8 cellular contexts compared by ENCODE assay signal in the genomic region with DNA sequence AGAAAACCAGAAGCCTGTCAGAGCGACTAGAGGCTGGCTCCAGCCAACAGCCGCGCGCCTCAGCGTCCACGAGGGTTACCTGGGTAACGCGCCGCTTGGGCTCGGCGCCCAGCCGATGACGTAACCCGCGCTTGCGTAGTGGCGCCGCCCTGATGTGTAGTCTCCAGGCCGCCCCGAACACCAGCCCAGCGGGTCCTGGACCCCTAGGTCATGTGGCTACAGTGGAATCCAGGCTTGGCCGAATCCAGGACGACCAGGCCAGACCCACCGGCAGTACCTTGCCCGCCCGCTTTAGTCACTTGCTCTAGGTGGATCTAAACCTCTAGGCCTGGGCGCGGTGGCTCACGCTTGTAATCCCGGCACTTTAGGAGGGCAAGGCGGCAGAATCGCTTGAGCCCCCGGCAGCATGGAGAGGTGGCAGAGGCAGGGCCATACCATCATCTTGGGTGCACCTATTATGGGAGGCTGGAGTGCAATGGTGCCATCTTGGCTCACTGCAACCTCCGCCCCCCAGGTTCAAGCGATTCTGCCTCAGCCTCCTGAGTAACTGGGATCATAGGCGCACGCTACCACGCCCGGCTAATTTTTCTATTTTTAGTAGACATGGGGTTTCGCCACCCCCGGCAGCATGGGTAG. TPM values are rescaled to one million over a fixed set of nuclear protein-coding genes. Genes with fewer than 3 reads are reported as not detected.
A peak's percentile ranks its signal among the peaks of the same experiment; 100 is the strongest.
DNase-seq lines count a peak whose midpoint lies in the region; TF ChIP-seq lines count a peak whose summit lies in the region.

No MANE protein-coding gene starts in this region.

- H3K27me3 ChIP-seq in colonic mucosa = no peaks in the 10 kb centered on the region
- no peaks in the 10 kb centered on the region for H3K27me3 ChIP-seq in kidney epithelial cell (ENCODE audit: control insufficient read depth, insufficient read depth, low read length)

- H3K4me3 ChIP-seq in colonic mucosa = peak overlapping the region; percentile 19
- H3K4me3 ChIP-seq in kidney epithelial cell (ENCODE audit: low read depth, low read length) = peak overlapping the region; percentile 45

- H3K4me3 Mint-ChIP-seq in nephron progenitor cell = no peak overlapping the region

- peaks cover 9% of the 10 kb centered on the region for H3K9me3 ChIP-seq in colonic mucosa

- DNase-seq in GM13977 (ENCODE audit: low spot score) (peak; percentile 72), NCI-H1436 (lab: John Stamatoyannopoulos, UW) (peak; percentile 81), colonic mucosa (peak; percentile 92), kidney epithelial cell (ENCODE audit: low read depth) (peak; percentile 32), OCI-M2 (lab: John Stamatoyannopoulos, UW; ENCODE audit: unreplicated experiment) (no peak), nephron progenitor cell (no peak)
- DNase-seq in activated CD4-positive, CD25-positive, alpha-beta regulatory T cell treated with anti-CD3 and anti-CD28 coated beads, Interleukin-2, amount 50 U/mL, for 72 hours = peak; percentile 51
- DNase-seq in stimulated activated CD4-positive, alpha-beta T cell treated with anti-CD3 and anti-CD28 coated beads, Interleukin-1b, Interleukin-23, amount 100 ng/mL, for 48 hours = peak; percentile 63

- H3K9me3 Mint-ChIP-seq in nephron progenitor cell = peaks cover 95% of the 10 kb centered on the region

- peaks cover under 1% of the 10 kb centered on the region for H3K27me3 Mint-ChIP-seq in nephron progenitor cell (ENCODE audit: low read depth, poor library complexity)

- no peaks in the 10 kb centered on the region for H3K4me1 ChIP-seq in colonic mucosa

- peak overlapping the region in 1 of 2 donors; percentile 38 for H3K9ac ChIP-seq in colonic mucosa (ENCODE audit: low read depth in 2 of 2, low read length in 2 of 2)

- peaks cover under 1% of the 10 kb centered on the region for H3K4me1 Mint-ChIP-seq in nephron progenitor cell

- H3K36me3 ChIP-seq in colonic mucosa = no peaks in the 10 kb centered on the region
- no peaks in the 10 kb centered on the region for H3K36me3 ChIP-seq in kidney epithelial cell (ENCODE audit: control insufficient read depth, insufficient read depth, low read length)

- H3K27ac ChIP-seq in colonic mucosa = no peak overlapping the region

- TF ChIP-seq CTCF in GM13977 (IDR thresholded peaks at IDR 0.05; ENCODE audit: extremely low read depth, insufficient read depth, missing control alignments) (no peak), colonic mucosa (IDR thresholded peaks at IDR 0.05) (no peak), kidney epithelial cell (IDR thresholded peaks at IDR 0.05; ENCODE audit: insufficient read depth, low read length, poor library complexity, severe bottlenecking) (no peak), nephron progenitor cell (IDR thresholded peaks at IDR 0.05) (no peak)

- intact Hi-C loops in colonic mucosa (cut with DNase I) = no loop called here

- in situ Hi-C loops in GM13977 (cut with MboI; ENCODE audit: low pct_unique_long_range_greater_than_20kb, low sequenced_read_pairs, unreplicated experiment) = no loop called here

- H3K27ac Mint-ChIP-seq in nephron progenitor cell = no peak overlapping the region

- peaks cover 86% of the 10 kb centered on the region for H3K36me3 Mint-ChIP-seq in nephron progenitor cell (ENCODE audit: low read depth)

RNA-seq across cellular contexts. Expression of a gene that starts 7.2 kb away (rescaled TPM):
- total RNA-seq in colonic mucosa (10 to 100 TPM in 1 of 2 donors, 1 to 10 TPM in 1; 8.7 to 12.2 TPM), kidney epithelial cell (14.4 and 17.0 TPM in 2 replicates)

RNA-seq across cellular contexts. Expression of a gene that starts 24.0 kb away (rescaled TPM):
- total RNA-seq in colonic mucosa = not detected
- not detected in 2 replicates for total RNA-seq in kidney epithelial cell

RNA-seq across cellular contexts. Expression of a gene that starts 35.5 kb away (rescaled TPM):
- total RNA-seq in colonic mucosa (under 1 TPM; 0.27 to 0.86 TPM), kidney epithelial cell (0.17 TPM in 1 of 2 replicates, not detected in the other)

RNA-seq across cellular contexts. Expression of a gene that starts 49.3 kb away (rescaled TPM):
- total RNA-seq in colonic mucosa (1 to 10 TPM; 1.1 to 1.4 TPM), kidney epithelial cell (4.6 and 5.1 TPM in 2 replicates)

Comparison
In these comparisons a context has a peak if more than half of its experiments do, and no peak if none do; other contexts are left out.
1. DNase-seq: peak in GM13977 (single experiment), NCI-H1436 (single experiment), activated CD4-positive, CD25-positive, alpha-beta regulatory T cell treated with anti-CD3 and anti-CD28 coated beads, Interleukin-2, amount 50 U/mL, for 72 hours (single experiment), colonic mucosa (single experiment), kidney epithelial cell (single experiment) and stimulated activated CD4-positive, alpha-beta T cell treated with anti-CD3 and anti-CD28 coated beads, Interleukin-1b, Interleukin-23, amount 100 ng/mL, for 48 hours (single experiment); none in OCI-M2 (single experiment) and nephron progenitor cell (single experiment).